ENCODE assay signal across 3 cellular contexts in genomic region chr13:37488682-37489081, GRCh38.
TF ChIP-seq lines count a peak whose summit lies in the region.

No MANE protein-coding gene starts in this region.

TF ChIP-seq in SK-N-SH, 30 proteins besides CTCF, POLR2A, EP300 and RAD21:
- peak; percentile 36 for TF ChIP-seq PBX3 (IDR thresholded peaks at IDR 0.05)
- TF ChIP-seq NFIC (IDR thresholded peaks at IDR 0.05; ENCODE audit: borderline replicate concordance): peak; percentile 35; the same call in 1 of the 2 replicates
- TF ChIP-seq MAX (IDR thresholded peaks at IDR 0.05; ENCODE audit: low read depth): no peak
- no peak for TF ChIP-seq YY1 (IDR thresholded peaks at IDR 0.05; ENCODE audit: low read depth)
- TF ChIP-seq GATA2 (CRISPR knock-in tag; IDR thresholded peaks at IDR 0.05): no peak
- no peak for TF ChIP-seq MEF2A (IDR thresholded peaks at IDR 0.05; ENCODE audit: borderline replicate concordance, low read depth)
- no peak for TF ChIP-seq TEAD4 (IDR thresholded peaks at IDR 0.05; ENCODE audit: borderline replicate concordance, insufficient read depth)
- peak; percentile 23; the same call in 1 of the 2 replicates for TF ChIP-seq TCF12 (IDR thresholded peaks at IDR 0.05)
- no peak for TF ChIP-seq USF1 (IDR thresholded peaks at IDR 0.05; ENCODE audit: borderline replicate concordance, low read depth)
- TF ChIP-seq FOSL2 (IDR thresholded peaks at IDR 0.05; ENCODE audit: borderline replicate concordance, low read depth): 0 out of 2 replicates have a peak, but pooled peaks have one; percentile 11

TF ChIP-seq in SK-N-SH treated with all-trans-retinoic acid at 6 μM for 48 hours, 23 proteins besides CTCF, POLR2A, EP300 and RAD21:
- TF ChIP-seq ARNTL (CRISPR knock-in tag; IDR thresholded peaks at IDR 0.05; ENCODE audit: borderline replicate concordance, low read depth) (no peak), ZFP3 (CRISPR knock-in tag; IDR thresholded peaks at IDR 0.05) (no peak), CSDC2 (CRISPR knock-in tag; IDR thresholded peaks at IDR 0.05) (no peak)
TF ChIP-seq in SK-N-SH treated with all-trans-retinoic acid at 6 μM for 48 hours: peak in this region for 0.

TF ChIP-seq in HepG2, 621 proteins besides CTCF, POLR2A, EP300 and RAD21:
- TF ChIP-seq FOXK2 (IDR thresholded peaks at IDR 0.05) (no peak), ZNF558 (CRISPR knock-in tag; IDR thresholded peaks at IDR 0.05; ENCODE audit: borderline replicate concordance) (no peak), ZNF710 (CRISPR knock-in tag; IDR thresholded peaks at IDR 0.05; ENCODE audit: borderline replicate concordance) (no peak), ZSCAN21 (CRISPR knock-in tag; IDR thresholded peaks at IDR 0.05; ENCODE audit: borderline replicate concordance) (no peak), ELK4 (CRISPR knock-in tag; IDR thresholded peaks at IDR 0.05; ENCODE audit: borderline replicate concordance) (no peak), TFDP2 (CRISPR knock-in tag; IDR thresholded peaks at IDR 0.05) (no peak), PBX2 (CRISPR knock-in tag; IDR thresholded peaks at IDR 0.05) (no peak), ZNF276 (CRISPR knock-in tag; IDR thresholded peaks at IDR 0.05; ENCODE audit: low read depth) (no peak), KLF6 (CRISPR knock-in tag; IDR thresholded peaks at IDR 0.05) (no peak)
